ENCODE assay signal across 11 cellular contexts in genomic region chr2:53403836-53404413, GRCh38.
DNase-seq lines count a peak whose midpoint lies in the region; ATAC-seq and TF ChIP-seq lines count a peak whose summit lies in the region.
"Had no signal": no experiment of that assay in that cellular context is flagged by ENCODE, and none has a peak within 500 bp of the region (broad histone marks: within the 10 kb centered on the region; RNA-seq: fewer than 3 reads in every experiment).

No MANE protein-coding gene starts in this region.

- H3K4me3 ChIP-seq in epithelial cell of esophagus (ENCODE audit: low read length) (no peak overlapping the region), stomach (no peak overlapping the region)
- H3K4me3 ChIP-seq: right lobe of liver had no signal

- H3K27me3 ChIP-seq in stomach, result no peaks in the 10 kb centered on the region
- H3K27me3 ChIP-seq: right lobe of liver had no signal

- H3K27ac ChIP-seq in stomach, result no peak overlapping the region
- H3K27ac ChIP-seq: C4-2B, right lobe of liver had no signal

- TF ChIP-seq CTCF in epithelial cell of esophagus (IDR thresholded peaks at IDR 0.05; ENCODE audit: insufficient read depth, low read depth, low read length, missing control alignments) (no peak), stomach (IDR thresholded peaks at IDR 0.05) (no peak)

- H3K9me3 ChIP-seq in stomach, result no peaks in the 10 kb centered on the region
- H3K9me3 ChIP-seq: right lobe of liver had no signal

- ATAC-seq in GM21390 (IDR thresholded peaks at IDR 0.05; ENCODE audit: unreplicated experiment), result peak; percentile 87
- ATAC-seq: right lobe of liver had no signal

- intact Hi-C loops in stomach (cut with DNase I; ENCODE audit: low total_unique reads), result no loop called here

- no peaks in the 10 kb centered on the region for H3K36me3 ChIP-seq in stomach
- H3K36me3 ChIP-seq: right lobe of liver had no signal

- H3K4me1 ChIP-seq in stomach, result no peaks in the 10 kb centered on the region
- H3K4me1 ChIP-seq: right lobe of liver had no signal

- no peak for TF ChIP-seq EP300 in stomach (IDR thresholded peaks at IDR 0.05)

- DNase-seq in AG08396 (ENCODE audit: low spot score) (peak; percentile 12), HT1080 (ENCODE audit: low read depth) (peak; percentile 81), epithelial cell of esophagus (ENCODE audit: low read depth) (peak; percentile 94), NCI-H2171 (lab: John Stamatoyannopoulos, UW) (no peak), NCI-H2081 treated with DMSO at 0.1 percent for 48 hours (lab: John Stamatoyannopoulos, UW) (no peak), mucosa of gallbladder (ENCODE audit: low spot score) (no peak), stomach (no peak)
- DNase-seq: activated CD4-positive, alpha-beta T cell treated with anti-CD3 and anti-CD28 coated beads, Interleukin-2, amount 50 U/mL, for 1 hour; right lobe of liver had no signal

- WGBS in stomach, 5 donors, result 70 to 75% (median 74%) methylated on average over 3 of the region's 3 CpGs

- no peak for TF ChIP-seq POLR2A in stomach (IDR thresholded peaks at IDR 0.05)

Comparison
In these comparisons a context has a peak if more than half of its experiments do, and no peak if none do; other contexts are left out.
1. DNase-seq: peak in AG08396 (single experiment), HT1080 (single experiment) and epithelial cell of esophagus (single experiment); none in NCI-H2171 (single experiment), NCI-H2081 treated with DMSO at 0.1 percent for 48 hours (single experiment), mucosa of gallbladder (single experiment) and stomach (single experiment).